ENCODE assay signal across 27 cellular contexts in the genomic region with DNA sequence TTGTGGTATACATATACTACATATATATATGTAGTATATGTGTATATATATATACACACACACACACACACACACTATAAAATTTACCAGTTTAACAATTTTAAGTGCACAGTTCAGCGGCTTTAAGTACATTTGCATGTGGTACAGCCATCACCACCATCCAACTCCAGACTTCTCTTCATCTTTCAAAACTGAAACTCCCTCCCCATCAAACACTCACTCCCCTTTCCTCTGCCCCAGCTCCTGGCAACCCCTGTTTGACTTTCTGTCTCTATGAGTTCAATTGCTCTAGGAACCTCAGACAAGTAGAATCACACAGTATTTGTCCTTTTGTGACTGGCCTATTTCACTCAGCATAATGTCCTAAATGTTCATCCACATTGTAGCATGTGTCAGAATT.
"Had no signal": no experiment of that assay in that cellular context is flagged by ENCODE, and none has a peak within 500 bp of the region (broad histone marks: within the 10 kb centered on the region; RNA-seq: fewer than 3 reads in every experiment).

No MANE protein-coding gene starts in this region.

- H2AFZ ChIP-seq: neural progenitor cell, parathyroid adenoma had no signal

- ATAC-seq: psoas muscle; right cardiac atrium; right lobe of liver; stimulated activated effector memory CD8-positive, alpha-beta T cell treated with anti-CD3 and anti-CD28 coated beads, Interleukin-12 subunit alpha, Interleukin-12 subunit beta, amount 100 ng/mL, for 72 hours; stimulated activated naive B cell treated with anti-CD40 and anti-IgM and Interleukin-4, amounts not matched to agents 10 μg/mL and 1 μg/mL and 100 μg/mL, for 72 hours had no signal

- H3K9me3 ChIP-seq: ovary, psoas muscle, right lobe of liver, sigmoid colon, thoracic aorta, thyroid gland, upper lobe of left lung, vagina had no signal

- H3K27ac Mint-ChIP-seq: nephron; neural progenitor cell; progenitor cell of endocrine pancreas; stimulated activated effector memory CD8-positive, alpha-beta T cell treated with anti-CD3 and anti-CD28 coated beads, Interleukin-12 subunit alpha, Interleukin-12 subunit beta, amount 100 ng/mL, for 72 hours; stimulated activated naive B cell treated with anti-CD40 and anti-IgM and Interleukin-4, amounts not matched to agents 10 μg/mL and 1 μg/mL and 100 μg/mL, for 72 hours; stimulated activated naive CD8-positive, alpha-beta T cell treated with anti-CD3 and anti-CD28 coated beads, Interleukin-15, Interleukin-2, amounts not matched to agents 100 ng/mL and 50 ng/mL, for 24 hours had no signal

- DNase-seq: occipital lobe; ovary; posterior cingulate gyrus; psoas muscle; right cardiac atrium; right lobe of liver; sigmoid colon; small intestine; stimulated activated CD4-positive, alpha-beta T cell treated with anti-CD3 and anti-CD28 coated beads, Interleukin-15, amount 100 ng/mL, for 24 hours; stimulated activated CD4-positive, alpha-beta T cell treated with anti-CD3 and anti-CD28 coated beads, Interleukin-2, amount 100 ng/mL, for 24 hours; stimulated activated CD4-positive, alpha-beta T cell treated with anti-CD3 and anti-CD28 coated beads, Interleukin-2, amount 100 ng/mL, for 48 hours; stimulated activated CD4-positive, alpha-beta T cell treated with anti-CD3 and anti-CD28 coated beads, Interleukin-4, amount 100 ng/mL, for 24 hours; stimulated activated naive B cell treated with anti-CD40 and anti-IgM and Interleukin-4, amounts not matched to agents 10 μg/mL and 1 μg/mL and 100 μg/mL, for 72 hours; stimulated activated naive CD4-positive, alpha-beta T cell treated with Interleukin-2 at 50 U/mL for 16 hours; stomach; thyroid gland; trophoblast cell; upper lobe of left lung had no signal

- H3K4me3 ChIP-seq: neural progenitor cell, ovary, psoas muscle, right lobe of liver, sigmoid colon, stomach, thoracic aorta, thyroid gland, tibial nerve, upper lobe of left lung, vagina had no signal

- H3K4me1 Mint-ChIP-seq: nephron; neural progenitor cell; stimulated activated effector memory CD8-positive, alpha-beta T cell treated with anti-CD3 and anti-CD28 coated beads, Interleukin-12 subunit alpha, Interleukin-12 subunit beta, amount 100 ng/mL, for 72 hours had no signal

- H3K27ac ChIP-seq: neural progenitor cell, ovary, parathyroid adenoma, psoas muscle, right lobe of liver, sigmoid colon, stomach, thoracic aorta, thyroid gland, tibial nerve, upper lobe of left lung, vagina had no signal

- H3K79me2 ChIP-seq: parathyroid adenoma had no signal

- H3K4me2 ChIP-seq: neural progenitor cell had no signal

- H3K36me3 ChIP-seq: neural progenitor cell, ovary, right lobe of liver, sigmoid colon, stomach, thoracic aorta, thyroid gland, tibial nerve, upper lobe of left lung, vagina had no signal

- H3K9ac ChIP-seq: neural progenitor cell, parathyroid adenoma had no signal

- H3K9me3 Mint-ChIP-seq: nephron; stimulated activated effector memory CD8-positive, alpha-beta T cell treated with anti-CD3 and anti-CD28 coated beads, Interleukin-12 subunit alpha, Interleukin-12 subunit beta, amount 100 ng/mL, for 72 hours had no signal

- H3K27me3 ChIP-seq: neural progenitor cell, ovary, right lobe of liver, sigmoid colon, stomach, thyroid gland, tibial nerve, upper lobe of left lung, vagina had no signal

- H3K27me3 Mint-ChIP-seq: progenitor cell of endocrine pancreas had no signal

- H3K4me1 ChIP-seq: neural progenitor cell, parathyroid adenoma, psoas muscle, right lobe of liver, sigmoid colon, stomach, thyroid gland, tibial nerve, upper lobe of left lung, vagina had no signal

- H3K4me3 Mint-ChIP-seq: nephron; neural progenitor cell; stimulated activated effector memory CD8-positive, alpha-beta T cell treated with anti-CD3 and anti-CD28 coated beads, Interleukin-12 subunit alpha, Interleukin-12 subunit beta, amount 100 ng/mL, for 72 hours; stimulated activated naive B cell treated with anti-CD40 and anti-IgM and Interleukin-4, amounts not matched to agents 10 μg/mL and 1 μg/mL and 100 μg/mL, for 72 hours; stimulated activated naive CD8-positive, alpha-beta T cell treated with anti-CD3 and anti-CD28 coated beads, Interleukin-15, Interleukin-2, amounts not matched to agents 100 ng/mL and 50 ng/mL, for 24 hours had no signal

- H3K36me3 Mint-ChIP-seq: neural progenitor cell; stimulated activated effector memory CD8-positive, alpha-beta T cell treated with anti-CD3 and anti-CD28 coated beads, Interleukin-12 subunit alpha, Interleukin-12 subunit beta, amount 100 ng/mL, for 72 hours had no signal
